Comparison of ENCODE assay signal across 36 cellular contexts in the genomic region with DNA sequence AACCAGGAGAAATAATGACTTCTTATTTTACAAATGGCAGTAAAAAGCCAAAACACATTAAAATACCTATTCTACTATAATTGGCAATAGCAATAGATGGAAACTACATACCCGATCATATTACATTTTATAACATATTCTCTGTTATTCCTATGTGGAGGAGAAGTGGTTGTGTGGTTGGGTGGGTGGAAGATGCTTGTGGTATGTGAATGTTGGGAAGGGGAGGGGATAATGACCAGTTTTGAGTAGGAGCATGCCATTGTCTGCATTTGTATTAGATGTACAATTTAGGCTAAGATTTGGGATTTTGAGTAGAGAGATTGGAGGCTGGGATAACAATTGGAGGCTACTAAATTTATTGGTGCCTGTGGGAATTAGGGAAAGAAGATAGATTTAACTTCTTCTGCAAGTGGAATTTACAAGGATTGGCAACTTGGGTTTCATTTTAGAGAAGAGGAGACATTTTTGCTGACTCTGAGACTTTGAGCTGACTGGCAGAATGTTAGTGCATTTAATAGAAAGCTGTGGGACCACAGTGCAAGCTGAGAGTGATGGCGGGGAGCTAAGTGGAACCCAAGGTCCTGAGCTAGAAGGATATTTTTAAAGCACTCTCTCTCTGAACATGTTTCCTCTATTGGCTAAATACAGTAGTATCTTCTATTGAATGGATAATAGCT.
"Had no signal": no experiment of that assay in that cellular context is flagged by ENCODE, and none has a peak within 500 bp of the region (broad histone marks: within the 10 kb centered on the region; RNA-seq: fewer than 3 reads in every experiment).

No MANE protein-coding gene starts in this region.

- H3K4me3 ChIP-seq: adrenal gland, MG63, Peyer's patch had no signal

- H3K27me3 ChIP-seq: adrenal gland, MG63, Peyer's patch had no signal

- H3K4me3 Mint-ChIP-seq: activated B cell treated with CpG ODN at 0.5 μM for 24 hours; activated CD4-positive, alpha-beta T cell treated with anti-CD3 and anti-CD28 coated beads, Interleukin-2, amount 10 ng/mL, durations not matched to agents 24 days and 14 days; activated CD8-positive, alpha-beta T cell treated with anti-CD3 and anti-CD28 coated beads for 36 hours; activated T-cell treated with anti-CD3 and anti-CD28 coated beads, Interleukin-2, amount 50 U/mL, for 72 hours; activated T-helper 17 cell treated with anti-CD3 and anti-CD28 coated beads, Interleukin-2, amount 50 U/mL, for 72 hours; brain had no signal

- H3K4me1 ChIP-seq: Peyer's patch had no signal

- H3K9me3 Mint-ChIP-seq: activated B cell treated with CpG ODN at 0.5 μM for 24 hours; activated CD4-positive, alpha-beta T cell treated with anti-CD3 and anti-CD28 coated beads, Interleukin-2, amount 10 ng/mL, durations not matched to agents 24 days and 14 days; activated T-helper 17 cell treated with anti-CD3 and anti-CD28 coated beads, Interleukin-2, amount 50 U/mL, for 72 hours; brain had no signal

- H3K9me3 ChIP-seq: adrenal gland, MG63, Peyer's patch had no signal

- H3K27ac Mint-ChIP-seq: activated B cell treated with CpG ODN at 0.5 μM for 24 hours; activated CD4-positive, alpha-beta T cell treated with anti-CD3 and anti-CD28 coated beads, Interleukin-2, amount 10 ng/mL, durations not matched to agents 24 days and 14 days; activated CD8-positive, alpha-beta T cell treated with anti-CD3 and anti-CD28 coated beads for 36 hours; activated T-cell treated with anti-CD3 and anti-CD28 coated beads, Interleukin-2, amount 50 U/mL, for 72 hours; activated T-helper 17 cell treated with anti-CD3 and anti-CD28 coated beads, Interleukin-2, amount 50 U/mL, for 72 hours; brain had no signal

- H3K4me1 Mint-ChIP-seq: activated CD4-positive, alpha-beta T cell treated with anti-CD3 and anti-CD28 coated beads, Interleukin-2, amount 10 ng/mL, durations not matched to agents 24 days and 14 days; brain had no signal

- H3K36me3 Mint-ChIP-seq: brain had no signal

- H3K27ac ChIP-seq: adrenal gland, Peyer's patch, RWPE1, VCaP had no signal

- DNase-seq: activated B cell treated with CpG ODN at 0.5 μM for 24 hours; activated CD4-positive, alpha-beta T cell treated with anti-CD3 and anti-CD28 coated beads, Interleukin-2, amount 10 ng/mL, durations not matched to agents 24 days and 14 days; activated CD4-positive, alpha-beta T cell treated with anti-CD3 and anti-CD28 coated beads, Interleukin-2, amount 50 U/mL, for 4 hours; activated CD4-positive, CD25-positive, alpha-beta regulatory T cell treated with anti-CD3 and anti-CD28 coated beads, Interleukin-2, amount 50 U/mL, for 72 hours; activated CD8-positive, alpha-beta T cell treated with anti-CD3 and anti-CD28 coated beads for 36 hours; activated effector memory CD4-positive, alpha-beta T cell treated with anti-CD3 and anti-CD28 coated beads, Interleukin-2, amount 50 U/mL, for 16 hours; activated naive CD4-positive, alpha-beta T cell; activated naive CD4-positive, alpha-beta T cell treated with anti-CD3 and anti-CD28 coated beads, Interleukin-2, amount 50 U/mL, for 16 hours; activated T-cell treated with anti-CD3 and anti-CD28 coated beads, Interleukin-2, amount 50 U/mL, for 1 hour; activated T-cell treated with anti-CD3 and anti-CD28 coated beads, Interleukin-2, amount 50 U/mL, for 72 hours; adrenal gland; caudate nucleus; cerebellar nuclear complex; Kasumi-1; KG1; MG63; NCI-H1048; NCI-H1105 treated with DMSO at 0.1 percent for 48 hours; NCI-H1436; NCI-H1694; NCI-H1930; NCI-H2081 treated with DMSO at 0.1 percent for 48 hours; NCI-H345; NCI-H524 treated with DMSO at 0.1 percent for 48 hours; NK-92 treated with Interleukin-12 subunit alpha and Interleukin-12 subunit beta, amount 100 ng/mL, for 24 hours; PC-3; Peyer's patch; Right ventricle myocardium superior; SW 1271; T-helper 1 cell; T-helper 2 cell; T-helper 9 cell had no signal

- H3K27me3 Mint-ChIP-seq: activated B cell treated with CpG ODN at 0.5 μM for 24 hours; activated CD4-positive, alpha-beta T cell treated with anti-CD3 and anti-CD28 coated beads, Interleukin-2, amount 10 ng/mL, durations not matched to agents 24 days and 14 days; activated CD8-positive, alpha-beta T cell treated with anti-CD3 and anti-CD28 coated beads for 36 hours; activated T-helper 17 cell treated with anti-CD3 and anti-CD28 coated beads, Interleukin-2, amount 50 U/mL, for 72 hours had no signal

- H3K36me3 ChIP-seq: adrenal gland, MG63, Peyer's patch had no signal
